In genomic region chr1:157134442-157134841, GRCh38 we compare ENCODE assay signal across 16 cellular contexts. TPM values are rescaled to one million over a fixed set of nuclear protein-coding genes. Genes with fewer than 3 reads are reported as not detected.
DNase-seq lines count a peak whose midpoint lies in the region; ATAC-seq and TF ChIP-seq lines count a peak whose summit lies in the region.
"Had no signal": no experiment of that assay in that cellular context is flagged by ENCODE, and none has a peak within 500 bp of the region (broad histone marks: within the 10 kb centered on the region; RNA-seq: fewer than 3 reads in every experiment).

No MANE protein-coding gene starts in this region.

- ATAC-seq in activated naive CD8-positive, alpha-beta T cell treated with anti-CD3 and anti-CD28 coated beads, Interleukin-2, amount 10 ng/mL, durations not matched to agents 7 days and 5 days (ENCODE audit: low read depth), result no peak
- ATAC-seq in naive thymus-derived CD4-positive, alpha-beta T cell, result no peak

- H3K4me1 Mint-ChIP-seq in activated CD4-positive, alpha-beta T cell treated with anti-CD3 and anti-CD28 coated beads, Interleukin-2, amount 10 ng/mL, durations not matched to agents 24 days and 14 days, result peaks cover 65% of the 10 kb centered on the region
- H3K4me1 Mint-ChIP-seq in activated naive CD8-positive, alpha-beta T cell treated with anti-CD3 and anti-CD28 coated beads, Interleukin-2, amount 10 ng/mL, durations not matched to agents 7 days and 5 days, result peaks cover 63% of the 10 kb centered on the region
- peaks cover 57 to 87% (median 76%) of the 10 kb centered on the region in 7 donors for H3K4me1 Mint-ChIP-seq in naive thymus-derived CD4-positive, alpha-beta T cell
- peaks cover 29% of the 10 kb centered on the region for H3K4me1 Mint-ChIP-seq in osteocyte (ENCODE audit: unreplicated experiment)

- intact Hi-C loops in activated CD4-positive, alpha-beta T cell treated with anti-CD3 and anti-CD28 coated beads, Interleukin-2, amount 10 ng/mL, durations not matched to agents 24 days and 14 days (cut with micrococcal nuclease), result no loop called here
- intact Hi-C loops in naive thymus-derived CD4-positive, alpha-beta T cell (cut with micrococcal nuclease), result loop anchor here in 1 of 2 donors (10.0 kb wide), 2 partner anchors 170 to 390 kb away; partner anchors contain the start of gene MRPL24

- no peak for DNase-seq in activated CD4-positive, alpha-beta T cell treated with anti-CD3 and anti-CD28 coated beads, Interleukin-2, amount 10 ng/mL, durations not matched to agents 24 days and 14 days
- DNase-seq in activated CD4-positive, alpha-beta T cell treated with anti-CD3 and anti-CD28 coated beads for 4 hours, result no peak
- DNase-seq in ELF-1 (ENCODE audit: low read depth, low spot score) (peak; percentile 79), osteocyte (ENCODE audit: extremely low spot score, unreplicated experiment) (no peak), RWPE1 (ENCODE audit: low spot score) (no peak), NCI-H2196 treated with DMSO at 0.1 percent for 48 hours (lab: John Stamatoyannopoulos, UW; ENCODE audit: unreplicated experiment) (no peak)
- DNase-seq in activated naive CD8-positive, alpha-beta T cell treated with anti-CD3 and anti-CD28 coated beads, Interleukin-2, amount 10 ng/mL, durations not matched to agents 7 days and 5 days, result no peak
- DNase-seq in naive thymus-derived CD4-positive, alpha-beta T cell, result no peak
- DNase-seq: NCI-H1436 treated with DMSO at 0.1 percent for 48 hours; NCI-H446; stimulated activated CD4-positive, alpha-beta T cell treated with anti-CD3 and anti-CD28 coated beads, Interleukin-4, amount 100 ng/mL, for 24 hours; transverse colon had no signal

- no peaks in the 10 kb centered on the region for H3K27me3 ChIP-seq in naive thymus-derived CD4-positive, alpha-beta T cell (ENCODE audit: control insufficient read depth in 2 of 2, insufficient read depth in 2 of 2, low read length in 2 of 2)
- H3K27me3 ChIP-seq: transverse colon had no signal

- H3K36me3 Mint-ChIP-seq in activated CD4-positive, alpha-beta T cell treated with anti-CD3 and anti-CD28 coated beads, Interleukin-2, amount 10 ng/mL, durations not matched to agents 24 days and 14 days (ENCODE audit: low read depth), result peaks cover 71% of the 10 kb centered on the region
- peaks cover 57% of the 10 kb centered on the region for H3K36me3 Mint-ChIP-seq in activated naive CD8-positive, alpha-beta T cell treated with anti-CD3 and anti-CD28 coated beads, Interleukin-2, amount 10 ng/mL, durations not matched to agents 7 days and 5 days
- H3K36me3 Mint-ChIP-seq in naive thymus-derived CD4-positive, alpha-beta T cell, result peaks cover 4 to 59% (median 23%) of the 10 kb centered on the region in 5 donors
- peaks cover 46% of the 10 kb centered on the region for H3K36me3 Mint-ChIP-seq in osteocyte (ENCODE audit: unreplicated experiment)

- POLR2A ChIA-PET in activated naive CD8-positive, alpha-beta T cell treated with anti-CD3 and anti-CD28 coated beads, Interleukin-2, amount 10 ng/mL, durations not matched to agents 7 days and 5 days (lab: Charles Lee), result interaction anchor here (1.0 to 1.2 kb wide), 3 partner anchors 21 to 31 kb away, joined by 3 read pairs; no protein-coding TSS in a partner anchor
- POLR2A ChIA-PET in naive thymus-derived CD4-positive, alpha-beta T cell (lab: Charles Lee), result interaction anchor here (0.6 to 1.7 kb wide), 3 partner anchors 10 to 44 kb away, joined by 3 to 5 read pairs (median 4); no protein-coding TSS in a partner anchor
- POLR2A ChIA-PET in RWPE1 (lab: Yijun Ruan, JAX; ENCODE audit: low non-redundant PET), result no interaction called here

- H3K9me3 ChIP-seq in naive thymus-derived CD4-positive, alpha-beta T cell (ENCODE audit: control insufficient read depth in 2 of 3, low read length in 3 of 3), result no peaks in the 10 kb centered on the region
- H3K9me3 ChIP-seq: neutrophil, transverse colon had no signal

- no peak overlapping the region for H3K4me3 ChIP-seq in naive thymus-derived CD4-positive, alpha-beta T cell (ENCODE audit: low read length)
- H3K4me3 ChIP-seq: transverse colon had no signal

- CTCF ChIA-PET in naive thymus-derived CD4-positive, alpha-beta T cell (lab: Charles Lee), result interaction anchor here (1.3 to 8.0 kb wide), 3 partner anchors 22 to 46 kb away, joined by 3 to 37 read pairs (median 7); no protein-coding TSS in a partner anchor
- CTCF ChIA-PET in RWPE1 (lab: Yijun Ruan, JAX), result interaction anchor here (5.3 kb wide), 1 partner anchor 22 kb away, joined by 27 read pairs; no protein-coding TSS in a partner anchor

- H3K27me3 Mint-ChIP-seq in activated CD4-positive, alpha-beta T cell treated with anti-CD3 and anti-CD28 coated beads, Interleukin-2, amount 10 ng/mL, durations not matched to agents 24 days and 14 days, result no peaks in the 10 kb centered on the region
- no peaks in the 10 kb centered on the region for H3K27me3 Mint-ChIP-seq in activated naive CD8-positive, alpha-beta T cell treated with anti-CD3 and anti-CD28 coated beads, Interleukin-2, amount 10 ng/mL, durations not matched to agents 7 days and 5 days
- H3K27me3 Mint-ChIP-seq in naive thymus-derived CD4-positive, alpha-beta T cell, result no peaks in the 10 kb centered on the region
- H3K27me3 Mint-ChIP-seq in osteocyte (ENCODE audit: unreplicated experiment), result no peaks in the 10 kb centered on the region

- peaks cover 13 to 52% (median 25%) of the 10 kb centered on the region in 3 experiments for H3K36me3 ChIP-seq in naive thymus-derived CD4-positive, alpha-beta T cell (ENCODE audit: control insufficient read depth in 2 of 3, insufficient read depth in 3 of 3, low read length in 3 of 3)

- H3K9me3 Mint-ChIP-seq in activated CD4-positive, alpha-beta T cell treated with anti-CD3 and anti-CD28 coated beads, Interleukin-2, amount 10 ng/mL, durations not matched to agents 24 days and 14 days, result no peaks in the 10 kb centered on the region
- no peaks in the 10 kb centered on the region for H3K9me3 Mint-ChIP-seq in activated naive CD8-positive, alpha-beta T cell treated with anti-CD3 and anti-CD28 coated beads, Interleukin-2, amount 10 ng/mL, durations not matched to agents 7 days and 5 days
- H3K9me3 Mint-ChIP-seq in naive thymus-derived CD4-positive, alpha-beta T cell, result no peaks in the 10 kb centered on the region
- no peaks in the 10 kb centered on the region for H3K9me3 Mint-ChIP-seq in osteocyte (ENCODE audit: unreplicated experiment)

- H3K27ac Mint-ChIP-seq in activated CD4-positive, alpha-beta T cell treated with anti-CD3 and anti-CD28 coated beads, Interleukin-2, amount 10 ng/mL, durations not matched to agents 24 days and 14 days, result peak overlapping the region; percentile 9
- peak overlapping the region; percentile 80 for H3K27ac Mint-ChIP-seq in activated naive CD8-positive, alpha-beta T cell treated with anti-CD3 and anti-CD28 coated beads, Interleukin-2, amount 10 ng/mL, durations not matched to agents 7 days and 5 days
- peak overlapping the region in 8 of 9 donors; percentile 22 to 89 (median 52) for H3K27ac Mint-ChIP-seq in naive thymus-derived CD4-positive, alpha-beta T cell
- no peak overlapping the region for H3K27ac Mint-ChIP-seq in osteocyte (ENCODE audit: unreplicated experiment)

- peak overlapping the region; percentile 24 for H3K27ac ChIP-seq in naive thymus-derived CD4-positive, alpha-beta T cell (ENCODE audit: low read depth, low read length)
- H3K27ac ChIP-seq in RWPE1, result no peak overlapping the region
- H3K27ac ChIP-seq: neutrophil, transverse colon had no signal

- no peak for TF ChIP-seq CTCF in osteocyte (IDR thresholded peaks at IDR 0.05)
- no peak for TF ChIP-seq CTCF in RWPE1 (conservative IDR thresholded peaks at IDR 0.05; ENCODE audit: low read depth)

- peaks cover 57 to 62% of the 10 kb centered on the region in 2 donors for H3K4me1 ChIP-seq in naive thymus-derived CD4-positive, alpha-beta T cell (ENCODE audit: control insufficient read depth in 2 of 2, insufficient read depth in 2 of 2, low read length in 2 of 2)

- H3K4me3 Mint-ChIP-seq in activated CD4-positive, alpha-beta T cell treated with anti-CD3 and anti-CD28 coated beads, Interleukin-2, amount 10 ng/mL, durations not matched to agents 24 days and 14 days, result peak overlapping the region; percentile 99
- H3K4me3 Mint-ChIP-seq in activated naive CD8-positive, alpha-beta T cell treated with anti-CD3 and anti-CD28 coated beads, Interleukin-2, amount 10 ng/mL, durations not matched to agents 7 days and 5 days, result peak overlapping the region; percentile 57
- peak overlapping the region in 9 of 10 donors; percentile 3 to 97 (median 21) for H3K4me3 Mint-ChIP-seq in naive thymus-derived CD4-positive, alpha-beta T cell
- no peak overlapping the region for H3K4me3 Mint-ChIP-seq in osteocyte (ENCODE audit: unreplicated experiment)

RNA-seq across cellular contexts. Expression of gene ETV3, which starts 3.8 kb away (rescaled TPM):
- 40.4 and 41.3 TPM in 2 replicates for total RNA-seq in activated CD4-positive, alpha-beta T cell treated with anti-CD3 and anti-CD28 coated beads, Interleukin-2, amount 10 ng/mL, durations not matched to agents 24 days and 14 days
- 10 to 100 TPM; 39.4 to 43.1 TPM for total RNA-seq in activated naive CD8-positive, alpha-beta T cell treated with anti-CD3 and anti-CD28 coated beads, Interleukin-2, amount 10 ng/mL, durations not matched to agents 7 days and 5 days
- 10 to 100 TPM; 31.5 to 72.4 (median 53.3) TPM for total RNA-seq in naive thymus-derived CD4-positive, alpha-beta T cell
- polyA plus RNA-seq in naive thymus-derived CD4-positive, alpha-beta T cell, result 1 to 10 TPM; 4.5 to 5.7 TPM
- 27.7 and 28.5 TPM in 2 replicates for total RNA-seq in osteocyte

RNA-seq across cellular contexts. Expression of gene ETV3L, which starts 34.8 kb away (rescaled TPM):
- not detected in 2 replicates for total RNA-seq in activated CD4-positive, alpha-beta T cell treated with anti-CD3 and anti-CD28 coated beads, Interleukin-2, amount 10 ng/mL, durations not matched to agents 24 days and 14 days
- not detected for total RNA-seq in activated naive CD8-positive, alpha-beta T cell treated with anti-CD3 and anti-CD28 coated beads, Interleukin-2, amount 10 ng/mL, durations not matched to agents 7 days and 5 days
- total RNA-seq in naive thymus-derived CD4-positive, alpha-beta T cell, result not detected
- not detected for polyA plus RNA-seq in naive thymus-derived CD4-positive, alpha-beta T cell
- not detected in 2 replicates for total RNA-seq in osteocyte
- total RNA-seq: cerebellum, LHCN-M2, SK-MEL-5, transverse colon had no signal
